Comparison of ENCODE assay signal across 15 cellular contexts in the genomic region with DNA sequence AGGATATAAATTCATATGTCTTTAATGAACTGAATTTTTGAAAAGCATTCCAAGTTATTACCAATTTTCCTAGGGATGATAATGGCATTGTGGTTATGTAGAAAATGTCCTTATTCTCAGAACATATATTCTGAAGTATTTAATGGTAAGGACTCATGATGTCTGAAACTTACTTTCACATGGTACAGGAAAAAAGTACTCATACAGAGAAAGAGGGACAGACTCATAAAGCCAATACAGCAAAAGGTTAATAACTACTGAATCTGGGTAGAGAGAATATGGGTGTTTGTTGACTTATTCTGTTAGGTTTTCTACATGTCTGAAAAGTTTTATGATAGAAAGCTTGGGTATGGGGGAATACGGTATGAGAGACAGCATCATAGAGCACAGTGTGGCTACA.
A peak's percentile ranks its signal among the peaks of the same experiment; 100 is the strongest.
DNase-seq lines count a peak whose midpoint lies in the region; ATAC-seq and TF ChIP-seq lines count a peak whose summit lies in the region.
"Had no signal": no experiment of that assay in that cellular context is flagged by ENCODE, and none has a peak within 500 bp of the region (broad histone marks: within the 10 kb centered on the region; RNA-seq: fewer than 3 reads in every experiment).

No MANE protein-coding gene starts in this region.

- ATAC-seq in GM18858 (IDR thresholded peaks at IDR 0.05; ENCODE audit: unreplicated experiment), result peak; percentile 79
- peak; percentile 67 for ATAC-seq in HG02981 (IDR thresholded peaks at IDR 0.05; ENCODE audit: unreplicated experiment)
- ATAC-seq in GM19023 (IDR thresholded peaks at IDR 0.05; ENCODE audit: unreplicated experiment), result no peak

- H3K4me1 Mint-ChIP-seq in activated T-helper 1 cell treated with anti-CD3 and anti-CD28 coated beads, Interleukin-12 subunit alpha, Interleukin-12 subunit beta, Interleukin-2, Interleukin-4 antibody, amounts not matched to agents 30 ng/mL and 10 ng/mL and 1 ng/mL, durations not matched to agents 14 hours and 24 hours and 36 hours (ENCODE audit: low read depth), result peaks cover 54% of the 10 kb centered on the region

- intact Hi-C loops in activated T-helper 1 cell treated with anti-CD3 and anti-CD28 coated beads, Interleukin-12 subunit alpha, Interleukin-12 subunit beta, Interleukin-2, Interleukin-4 antibody, amounts not matched to agents 30 ng/mL and 10 ng/mL and 1 ng/mL, durations not matched to agents 14 hours and 24 hours and 36 hours (cut with micrococcal nuclease), result loop anchor here (1.0 to 10.0 kb wide), 8 partner anchors 8 to 1153 kb away; a partner anchor contains a TSS

- H3K4me3 Mint-ChIP-seq in activated T-helper 1 cell treated with anti-CD3 and anti-CD28 coated beads, Interleukin-12 subunit alpha, Interleukin-12 subunit beta, Interleukin-2, Interleukin-4 antibody, amounts not matched to agents 30 ng/mL and 10 ng/mL and 1 ng/mL, durations not matched to agents 14 hours and 24 hours and 36 hours, result peak overlapping the region; percentile 46

- no peaks in the 10 kb centered on the region for H3K27me3 Mint-ChIP-seq in activated T-helper 1 cell treated with anti-CD3 and anti-CD28 coated beads, Interleukin-12 subunit alpha, Interleukin-12 subunit beta, Interleukin-2, Interleukin-4 antibody, amounts not matched to agents 30 ng/mL and 10 ng/mL and 1 ng/mL, durations not matched to agents 14 hours and 24 hours and 36 hours (ENCODE audit: insufficient read depth)

- H3K27ac Mint-ChIP-seq in activated T-helper 1 cell treated with anti-CD3 and anti-CD28 coated beads, Interleukin-12 subunit alpha, Interleukin-12 subunit beta, Interleukin-2, Interleukin-4 antibody, amounts not matched to agents 30 ng/mL and 10 ng/mL and 1 ng/mL, durations not matched to agents 14 hours and 24 hours and 36 hours, result peak overlapping the region; percentile 91

- peaks cover 23% of the 10 kb centered on the region for H3K36me3 Mint-ChIP-seq in activated T-helper 1 cell treated with anti-CD3 and anti-CD28 coated beads, Interleukin-12 subunit alpha, Interleukin-12 subunit beta, Interleukin-2, Interleukin-4 antibody, amounts not matched to agents 30 ng/mL and 10 ng/mL and 1 ng/mL, durations not matched to agents 14 hours and 24 hours and 36 hours (ENCODE audit: low read depth)

- H3K9me3 Mint-ChIP-seq in activated T-helper 1 cell treated with anti-CD3 and anti-CD28 coated beads, Interleukin-12 subunit alpha, Interleukin-12 subunit beta, Interleukin-2, Interleukin-4 antibody, amounts not matched to agents 30 ng/mL and 10 ng/mL and 1 ng/mL, durations not matched to agents 14 hours and 24 hours and 36 hours, result no peaks in the 10 kb centered on the region

- TF ChIP-seq CTCF in GM20000 (IDR thresholded peaks at IDR 0.05; ENCODE audit: extremely low read depth, missing control alignments), result no peak

- DNase-seq in GM20000 (ENCODE audit: low spot score), result peak; percentile 23
- DNase-seq in activated T-helper 1 cell treated with anti-CD3 and anti-CD28 coated beads, Interleukin-12 subunit alpha, Interleukin-12 subunit beta, Interleukin-2, Interleukin-4 antibody, amounts not matched to agents 30 ng/mL and 10 ng/mL and 1 ng/mL, durations not matched to agents 14 hours and 24 hours and 36 hours (ENCODE audit: low spot score), result no peak
- DNase-seq in stimulated activated CD4-positive, alpha-beta T cell treated with anti-CD3 and anti-CD28 coated beads, Interleukin-4, amount 100 ng/mL, for 1 hour, result no peak
- no peak for DNase-seq in epidermal melanocyte (ENCODE audit: insufficient read length, low spot score)
- DNase-seq in NAMALWA (ENCODE audit: low spot score), result no peak
- DNase-seq: amygdala, NCI-H1417, NCI-H510A treated with DMSO at 0.1 percent for 48 hours, nucleus accumbens, spleen, T-helper 9 cell, thyroid gland had no signal
